Comparison of ENCODE assay signal across 13 cellular contexts in genomic region chrX:9180623-9181022, GRCh38.
"Had no signal": no experiment of that assay in that cellular context is flagged by ENCODE, and none has a peak within 500 bp of the region (broad histone marks: within the 10 kb centered on the region; RNA-seq: fewer than 3 reads in every experiment).

No MANE protein-coding gene starts in this region.

- H3K4me1 ChIP-seq: colonic mucosa, upper lobe of left lung had no signal

- H3K27me3 ChIP-seq: colonic mucosa, upper lobe of left lung had no signal

- ATAC-seq: activated CD8-positive, alpha-beta T cell treated with anti-CD3 and anti-CD28 coated beads, Interleukin-2, amount 10 ng/mL, durations not matched to agents 7 days and 5 days; mucosa of descending colon; stimulated activated naive B cell treated with anti-CD40 and anti-IgM and Interleukin-4, amounts not matched to agents 10 μg/mL and 1 μg/mL and 100 μg/mL, for 72 hours had no signal

- DNase-seq: activated CD4-positive, alpha-beta T cell treated with anti-CD3 and anti-CD28 coated beads, Interleukin-2, amount 10 ng/mL, durations not matched to agents 7 days and 5 days; activated CD4-positive, CD25-positive, alpha-beta regulatory T cell; activated CD8-positive, alpha-beta T cell treated with anti-CD3 and anti-CD28 coated beads, Interleukin-2, amount 10 ng/mL, durations not matched to agents 7 days and 5 days; activated naive CD4-positive, alpha-beta T cell treated with anti-CD3 and anti-CD28 coated beads, Interleukin-2, amount 10 ng/mL, durations not matched to agents 7 days and 5 days; activated T-cell treated with anti-CD3 and anti-CD28 coated beads, Interleukin-2, amount 50 U/mL, for 24 hours; aorta; colonic mucosa; erythroblast; mucosa of descending colon; naive B cell; stimulated activated naive B cell treated with anti-CD40 and anti-IgM and Interleukin-4, amounts not matched to agents 10 μg/mL and 1 μg/mL and 100 μg/mL, for 72 hours; upper lobe of left lung had no signal

- H3K27ac ChIP-seq: colonic mucosa, thoracic aorta, upper lobe of left lung had no signal
